ENCODE assay signal across 1 cellular context in the genomic region with DNA sequence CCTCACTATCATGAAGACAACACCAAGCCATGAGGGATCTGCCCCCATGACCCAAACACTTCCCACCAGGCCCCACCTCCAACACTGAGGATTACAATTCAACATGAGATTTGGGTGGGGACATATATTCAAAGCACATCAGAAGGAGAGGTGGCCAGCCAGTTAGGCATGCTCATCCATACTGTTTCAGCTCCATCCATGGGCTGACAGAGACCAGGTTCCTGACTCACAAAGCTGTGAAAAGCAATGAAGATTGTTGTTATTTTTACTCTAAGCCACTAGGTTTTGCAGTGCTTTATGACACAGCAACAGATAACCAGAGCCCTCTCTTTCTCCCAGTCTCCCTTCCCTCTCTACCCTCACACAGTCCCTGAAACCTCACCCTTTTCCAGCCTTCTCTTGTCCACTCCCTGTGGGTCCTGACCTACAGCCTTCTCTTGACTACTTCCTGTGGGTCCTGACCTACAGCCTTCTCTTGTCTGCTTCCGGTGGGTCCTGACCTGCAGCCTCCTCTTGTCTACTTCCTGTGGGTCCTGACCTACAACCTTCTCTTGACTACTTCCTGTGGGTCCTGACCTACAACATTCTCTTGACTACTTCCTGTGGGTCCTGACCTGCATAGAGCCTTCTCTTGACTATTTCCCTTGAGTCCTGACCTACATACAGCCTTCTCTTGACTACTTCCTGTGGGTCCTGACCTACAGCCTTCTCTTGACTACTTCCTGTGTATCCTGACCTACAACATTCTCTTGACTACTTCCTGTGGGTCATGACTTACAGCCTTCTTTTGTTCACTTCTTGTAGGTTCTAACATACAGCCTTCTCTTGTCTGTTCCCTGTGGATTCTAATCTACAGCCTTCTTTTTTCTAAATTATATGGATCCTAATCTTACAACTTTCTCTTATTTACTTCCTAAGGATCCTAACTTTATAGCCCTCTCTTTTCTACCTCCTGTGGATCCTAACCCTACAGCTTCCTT.
TF ChIP-seq lines count a peak whose summit lies in the region.

No MANE protein-coding gene starts in this region.

TF ChIP-seq in K562, 482 proteins besides CTCF, POLR2A, EP300 and RAD21 (continued from another document):
- no peak for TF ChIP-seq CHD7 (IDR thresholded peaks at IDR 0.05; ENCODE audit: low read depth, low read length)
